Comparison of ENCODE assay signal across 16 cellular contexts in genomic region chr10:47164800-47165128, GRCh38.
A peak's percentile ranks its signal among the peaks of the same experiment; 100 is the strongest.
DNase-seq lines count a peak whose midpoint lies in the region; ATAC-seq, FAIRE-seq and TF ChIP-seq lines count a peak whose summit lies in the region.
"Had no signal": no experiment of that assay in that cellular context is flagged by ENCODE, and none has a peak within 500 bp of the region (broad histone marks: within the 10 kb centered on the region; RNA-seq: fewer than 3 reads in every experiment).

No MANE protein-coding gene starts in this region.

- no peak overlapping the region for H4K5ac ChIP-seq in IMR-90 (ENCODE audit: low read depth, low read length)

- H4K8ac ChIP-seq in IMR-90 (ENCODE audit: low read depth in 2 of 2, low read length in 2 of 2) (peak overlapping the region; percentile 21 to 29; a peak in 3 of 4 replicates), trophoblast cell (ENCODE audit: low read depth, low read length) (no peak overlapping the region)

- peak overlapping the region; percentile 32; the same call in 1 of the 2 replicates for H2AK5ac ChIP-seq in IMR-90 (ENCODE audit: low read depth, low read length)
- no peak overlapping the region for H2AK5ac ChIP-seq in trophoblast cell (ENCODE audit: low read length)

- H3K4me3 ChIP-seq in IMR-90 (ENCODE audit: insufficient read depth, low read depth, low read length) (no peak overlapping the region), astrocyte (ENCODE audit: insufficient read depth, low read depth, low read length) (peak overlapping the region; percentile 9), trophoblast cell (ENCODE audit: low read depth, low read length) (no peak overlapping the region), gastroesophageal sphincter (no peak overlapping the region), testis (no peak overlapping the region)
- H3K4me3 ChIP-seq: mucosa of descending colon, right lobe of liver had no signal

- H3K14ac ChIP-seq in IMR-90 (replicated peaks; ENCODE audit: low read depth, low read length) (peak overlapping the region; percentile 78), trophoblast cell (ENCODE audit: low read length) (no peak overlapping the region)

- no peaks in the 10 kb centered on the region for H3K9me3 Mint-ChIP-seq in activated naive CD4-positive, alpha-beta T cell treated with anti-CD3 and anti-CD28 coated beads, Interleukin-2, amount 50 U/mL, for 24 hours
- H3K9me3 Mint-ChIP-seq in astrocyte (ENCODE audit: unreplicated experiment), result peaks cover 17% of the 10 kb centered on the region

- no peaks in the 10 kb centered on the region for H3K79me2 ChIP-seq in astrocyte (ENCODE audit: insufficient read depth, low read length)
- no peaks in the 10 kb centered on the region for H3K79me2 ChIP-seq in trophoblast cell (ENCODE audit: control insufficient read depth, insufficient read depth, low read length, poor library complexity)

- WGBS in IMR-90 (ENCODE audit: extremely low coverage in 2 of 2, insufficient read length in 1 of 2), 2 experiments, result no CpG with 5 or more reads among the region's 3 CpGs
- WGBS in trophoblast cell (ENCODE audit: extremely low coverage, insufficient coverage, insufficient read length), result no CpG with 5 or more reads among the region's 3 CpGs
- 43 to 61% methylated on average over 2 to 3 of the region's 3 CpGs for WGBS in gastroesophageal sphincter (ENCODE audit: low coverage in 1 of 2), 2 donors
- 49 to 58% methylated on average over 3 of the region's 3 CpGs for WGBS in testis, 2 donors

- no TSS peak for BruUV-seq in IMR-90 (replicated peaks; lab: Mats Ljungman, UMichigan)

- H2BK120ac ChIP-seq in IMR-90 (ENCODE audit: low read depth, low read length) (peak overlapping the region; percentile 95), trophoblast cell (ENCODE audit: insufficient read depth, low read length, poor library complexity) (no peak overlapping the region)

- H3K27me3 Mint-ChIP-seq in activated naive CD4-positive, alpha-beta T cell treated with anti-CD3 and anti-CD28 coated beads, Interleukin-2, amount 50 U/mL, for 24 hours, result no peaks in the 10 kb centered on the region
- no peaks in the 10 kb centered on the region for H3K27me3 Mint-ChIP-seq in astrocyte (ENCODE audit: low read depth, unreplicated experiment)

- intact Hi-C loops in IMR-90 (cut with micrococcal nuclease) (no loop called here), testis (cut with DNase I; ENCODE audit: low total_unique reads) (no loop called here)

- H3K9me3 ChIP-seq in IMR-90 (ENCODE audit: control insufficient read depth, insufficient read depth, low read length) (no peaks in the 10 kb centered on the region), astrocyte (ENCODE audit: insufficient read depth, low read depth, low read length) (no peaks in the 10 kb centered on the region), trophoblast cell (ENCODE audit: insufficient read depth, low read depth, low read length) (peaks cover 2% of the 10 kb centered on the region), gastroesophageal sphincter (no peaks in the 10 kb centered on the region), testis (no peaks in the 10 kb centered on the region)
- H3K9me3 ChIP-seq: mucosa of descending colon, right lobe of liver, vagina had no signal

- H2BK15ac ChIP-seq in IMR-90 (ENCODE audit: low read depth, low read length), result peak overlapping the region; percentile 35; the same call in 2 of the 3 replicates

- no peak for TF ChIP-seq EP300 in gastroesophageal sphincter (IDR thresholded peaks at IDR 0.05)

- H3K23ac ChIP-seq in IMR-90 (ENCODE audit: low read depth, low read length), result peak overlapping the region; percentile 24; the same call in 1 of the 2 replicates
- H3K23ac ChIP-seq in trophoblast cell (ENCODE audit: low read length), result no peak overlapping the region

- DNase-seq in activated naive CD4-positive, alpha-beta T cell treated with Interleukin-2 at 50 U/mL for 16 hours, result no peak
- DNase-seq in IMR-90, result peak; percentile 28
- DNase-seq in astrocyte (ENCODE audit: low read depth), result peak; percentile 14
- peak; percentile 66 to 67 for DNase-seq in trophoblast cell
- DNase-seq in dedifferentiated amniotic fluid mesenchymal stem cell (ENCODE audit: extremely low spot score), result no peak
- no peak for DNase-seq in testis
- DNase-seq: activated CD8-positive, alpha-beta memory T cell treated with anti-CD3 and anti-CD28 coated beads, Interleukin-2, amount 50 U/mL, for 48 hours; left cardiac atrium; mucosa of descending colon; NCI-H2029 treated with DMSO at 0.1 percent for 48 hours; right lobe of liver; Right ventricle myocardium superior had no signal

- H4K20me1 ChIP-seq in IMR-90 (ENCODE audit: insufficient read depth, low read length) (no peaks in the 10 kb centered on the region), astrocyte (ENCODE audit: insufficient read depth, low read length) (no peaks in the 10 kb centered on the region)

- H2AFZ ChIP-seq in IMR-90 (replicated peaks; ENCODE audit: low read length, poor library complexity) (peak overlapping the region; percentile 58), astrocyte (ENCODE audit: low read depth, low read length) (no peak overlapping the region), trophoblast cell (ENCODE audit: insufficient read depth, low read length, poor library complexity) (no peak overlapping the region)

- no peak for TF ChIP-seq RAD21 in IMR-90 (IDR thresholded peaks at IDR 0.05; ENCODE audit: low read length)

- H3K9ac ChIP-seq in IMR-90 (ENCODE audit: low read depth, low read length) (no peak overlapping the region), astrocyte (ENCODE audit: low read length) (peak overlapping the region; percentile 65), trophoblast cell (ENCODE audit: low read length) (no peak overlapping the region)

- peak overlapping the region; percentile 27 for H4K91ac ChIP-seq in IMR-90 (ENCODE audit: insufficient read depth, low read depth, low read length)
- H4K91ac ChIP-seq in trophoblast cell (ENCODE audit: low read depth, low read length), result no peak overlapping the region

- no peak for TF ChIP-seq CTCF in IMR-90 (conservative IDR thresholded peaks at IDR 0.05; ENCODE audit: low read depth, low read length)
- no peak for TF ChIP-seq CTCF in astrocyte (IDR thresholded peaks at IDR 0.05; ENCODE audit: insufficient read depth, low read depth, low read length)
- no peak for TF ChIP-seq CTCF in gastroesophageal sphincter (IDR thresholded peaks at IDR 0.05)
- TF ChIP-seq CTCF in testis (IDR thresholded peaks at IDR 0.05), result no peak

- H3K36me3 ChIP-seq in IMR-90 (ENCODE audit: control insufficient read depth, insufficient read depth, low read length) (no peaks in the 10 kb centered on the region), astrocyte (ENCODE audit: insufficient read depth, low read length) (no peaks in the 10 kb centered on the region), trophoblast cell (ENCODE audit: control insufficient read depth in 1 of 2, insufficient read depth in 2 of 2, low read length in 2 of 2) (no peaks in the 10 kb centered on the region), gastroesophageal sphincter (no peaks in the 10 kb centered on the region), testis (ENCODE audit: low read depth, missing control alignments) (no peaks in the 10 kb centered on the region)
- H3K36me3 ChIP-seq: right lobe of liver, vagina had no signal

- H3K27me3 ChIP-seq in IMR-90 (ENCODE audit: control insufficient read depth, insufficient read depth, low read length) (no peaks in the 10 kb centered on the region), astrocyte (ENCODE audit: insufficient read depth, low read length) (no peaks in the 10 kb centered on the region), trophoblast cell (ENCODE audit: insufficient read depth, low read length) (no peaks in the 10 kb centered on the region), gastroesophageal sphincter (no peaks in the 10 kb centered on the region), testis (no peaks in the 10 kb centered on the region)
- H3K27me3 ChIP-seq: right lobe of liver, vagina had no signal

- CTCF ChIA-PET in IMR-90 (lab: Yijun Ruan, JAX), result no interaction called here

- POLR2A ChIA-PET in IMR-90 (lab: Charles Lee; ENCODE audit: unreplicated experiment), result no interaction called here

- no peak for FAIRE-seq in astrocyte (lab: Jason Lieb, UNC)
- FAIRE-seq: D721Med had no signal

- H3K56ac ChIP-seq in IMR-90 (ENCODE audit: extremely low read depth, insufficient read depth, low read length), result no peak overlapping the region

- in situ Hi-C loops in IMR-90 (cut with MboI; ENCODE audit: low sequenced_read_pairs), result no loop called here

- H2BK12ac ChIP-seq in trophoblast cell (ENCODE audit: low read length), result no peak overlapping the region

- H3K27ac ChIP-seq in IMR-90 (ENCODE audit: insufficient read depth, low read length) (peak overlapping the region; percentile 66; the same call in 1 of the 2 replicates), astrocyte (ENCODE audit: low read depth, low read length) (peak overlapping the region; percentile 75), trophoblast cell (ENCODE audit: low read depth, low read length) (no peak overlapping the region), gastroesophageal sphincter (no peak overlapping the region), testis (no peak overlapping the region)

- peak overlapping the region; percentile 94 for H3K27ac Mint-ChIP-seq in activated naive CD4-positive, alpha-beta T cell treated with anti-CD3 and anti-CD28 coated beads, Interleukin-2, amount 50 U/mL, for 24 hours
- H3K27ac Mint-ChIP-seq in astrocyte (ENCODE audit: unreplicated experiment), result peak overlapping the region; percentile 53

- peak overlapping the region; percentile 65 for H3K4me3 Mint-ChIP-seq in activated naive CD4-positive, alpha-beta T cell treated with anti-CD3 and anti-CD28 coated beads, Interleukin-2, amount 50 U/mL, for 24 hours
- no peak overlapping the region for H3K4me3 Mint-ChIP-seq in astrocyte (ENCODE audit: unreplicated experiment)

- peaks cover 33% of the 10 kb centered on the region for H3K4me1 ChIP-seq in IMR-90 (ENCODE audit: control insufficient read depth, insufficient read depth, low read length)
- H3K4me1 ChIP-seq in astrocyte (ENCODE audit: insufficient read depth, low read length), result peaks cover 34% of the 10 kb centered on the region
- H3K4me1 ChIP-seq in trophoblast cell (ENCODE audit: control insufficient read depth in 1 of 2, insufficient read depth in 2 of 2, low read length in 2 of 2), result peaks cover 7 to 20% of the 10 kb centered on the region in 2 experiments
- peaks cover 0 to 40% (median 11%) of the 10 kb centered on the region in 3 donors for H3K4me1 ChIP-seq in gastroesophageal sphincter
- no peaks in the 10 kb centered on the region for H3K4me1 ChIP-seq in testis
- H3K4me1 ChIP-seq: right lobe of liver had no signal

- ATAC-seq in IMR-90 (ENCODE audit: low read depth) (no peak), gastroesophageal sphincter (no peak)

- dilution Hi-C loops in IMR-90 (cut with HindIII; ENCODE audit: low sequenced_read_pairs, unreplicated experiment), result no loop called here

- H3K36me3 Mint-ChIP-seq in activated naive CD4-positive, alpha-beta T cell treated with anti-CD3 and anti-CD28 coated beads, Interleukin-2, amount 50 U/mL, for 24 hours, result no peaks in the 10 kb centered on the region
- H3K36me3 Mint-ChIP-seq in astrocyte (ENCODE audit: low read depth, unreplicated experiment), result peaks cover 4% of the 10 kb centered on the region

- H3K18ac ChIP-seq in IMR-90 (ENCODE audit: low read depth, low read length), result peak overlapping the region; percentile 85
- no peak overlapping the region for H3K18ac ChIP-seq in trophoblast cell (ENCODE audit: low read length)

- H3K4me1 Mint-ChIP-seq in activated naive CD4-positive, alpha-beta T cell treated with anti-CD3 and anti-CD28 coated beads, Interleukin-2, amount 50 U/mL, for 24 hours, result peaks cover 25% of the 10 kb centered on the region
- peaks cover 20% of the 10 kb centered on the region for H3K4me1 Mint-ChIP-seq in astrocyte (ENCODE audit: low read depth, unreplicated experiment)

- TF ChIP-seq POLR2A in IMR-90 (IDR thresholded peaks at IDR 0.05; ENCODE audit: low read depth, low read length) (no peak), gastroesophageal sphincter (IDR thresholded peaks at IDR 0.05) (no peak), testis (IDR thresholded peaks at IDR 0.05) (no peak)

- H3K4ac ChIP-seq in IMR-90 (ENCODE audit: low read depth, low read length) (peak overlapping the region; percentile 75), trophoblast cell (ENCODE audit: low read depth, low read length) (no peak overlapping the region)

- H3K4me2 ChIP-seq in IMR-90 (ENCODE audit: low read depth, low read length), result no peak overlapping the region
- H3K4me2 ChIP-seq in astrocyte (ENCODE audit: low read length), result peak overlapping the region; percentile 70
- H3K4me2 ChIP-seq in trophoblast cell (ENCODE audit: low read length), result no peak overlapping the region

- no peak overlapping the region for H4K12ac ChIP-seq in trophoblast cell (ENCODE audit: low read depth, low read length)

- H3K79me1 ChIP-seq in IMR-90 (ENCODE audit: low read depth in 1 of 2, low read length in 2 of 2) (peaks cover 0 to 10% of the 10 kb centered on the region in 2 experiments; a peak in 2 of 4 replicates), trophoblast cell (ENCODE audit: low read length) (peaks cover 11% of the 10 kb centered on the region)

- H2BK5ac ChIP-seq in IMR-90 (ENCODE audit: low read depth, low read length, poor library complexity, severe bottlenecking) (peak overlapping the region; percentile 44), trophoblast cell (ENCODE audit: low read depth, low read length, poor library complexity) (no peak overlapping the region)

- no peak overlapping the region for H2AK9ac ChIP-seq in IMR-90 (replicated peaks; ENCODE audit: low read depth, low read length, poor library complexity)

- H3K9me1 ChIP-seq in IMR-90 (ENCODE audit: insufficient read depth, low read length), result peaks cover 18% of the 10 kb centered on the region

- H2BK20ac ChIP-seq in IMR-90 (ENCODE audit: low read depth, low read length), result peak overlapping the region; percentile 83

Comparison
In these comparisons a context has a peak if more than half of its experiments do, and no peak if none do; other contexts are left out.
1. DNase-seq: peak in IMR-90 (single experiment), astrocyte (single experiment) and trophoblast cell (2 of 2); none in activated naive CD4-positive, alpha-beta T cell treated with Interleukin-2 at 50 U/mL for 16 hours (single experiment), dedifferentiated amniotic fluid mesenchymal stem cell (single experiment) and testis (single experiment).
2. H3K27ac ChIP-seq: peak in IMR-90 (single experiment) and astrocyte (single experiment); none in trophoblast cell (single experiment), gastroesophageal sphincter (0 of 4) and testis (0 of 2).